In genomic region chr10:30502266-30503058, GRCh38 we compare ENCODE assay signal across 8 cellular contexts.
DNase-seq lines count a peak whose midpoint lies in the region; ATAC-seq, FAIRE-seq and TF ChIP-seq lines count a peak whose summit lies in the region.

No MANE protein-coding gene starts in this region.

- intact Hi-C loops in OCI-LY7 (cut with micrococcal nuclease; ENCODE audit: unreplicated experiment) = no loop called here

- H2AFZ ChIP-seq in OCI-LY7 (ENCODE audit: low read length) = peak overlapping the region; percentile 82

- CTCF ChIA-PET in OCI-LY7 (lab: Charles Lee; ENCODE audit: unreplicated experiment) = no interaction called here

- BruUV-seq in OCI-LY7 (replicated peaks; lab: Mats Ljungman, UMichigan) = no TSS peak

- no peak overlapping the region for H3K27ac ChIP-seq in OCI-LY7 (ENCODE audit: low read depth, low read length, poor library complexity, severe bottlenecking)

- peak overlapping the region; percentile 58 for H3K4me2 ChIP-seq in OCI-LY7 (ENCODE audit: low read length)

- peak overlapping the region; percentile 13 for H3K4me3 ChIP-seq in OCI-LY7 (ENCODE audit: low read depth, low read length, poor library complexity, severe bottlenecking)

- POLR2A ChIA-PET in OCI-LY7 (lab: Charles Lee) = interaction anchor here (1.4 to 1.7 kb wide), 2 partner anchors 9 to 47 kb away, joined by 3 to 4 read pairs; no protein-coding TSS in a partner anchor

- no peaks in the 10 kb centered on the region for H3K9me3 ChIP-seq in OCI-LY7 (ENCODE audit: low read length)

- DNase-seq in AG20443 (ENCODE audit: low spot score) = peak; percentile 73
- DNase-seq in OCI-LY7 (ENCODE audit: low spot score) = peak; percentile 59
- DNase-seq in fibroblast of peridontal ligament (ENCODE audit: extremely low read depth) = peak; percentile 4
- DNase-seq in urothelium cell line (ENCODE audit: low spot score) = no peak
- DNase-seq in NCI-H1417 treated with DMSO at 0.1 percent for 48 hours (lab: John Stamatoyannopoulos, UW) = no peak
- DNase-seq in NCI-H2227 (lab: John Stamatoyannopoulos, UW; ENCODE audit: unreplicated experiment) = no peak

- peaks cover 22% of the 10 kb centered on the region for H3K4me1 ChIP-seq in OCI-LY7 (ENCODE audit: insufficient read depth, low read length, poor library complexity, severe bottlenecking)

- FAIRE-seq in urothelium cell line (lab: Jason Lieb, UNC) = no peak

- TF ChIP-seq CTCF in OCI-LY7 (conservative IDR thresholded peaks at IDR 0.05; ENCODE audit: low read length) = no peak

- ATAC-seq in GM18517 (IDR thresholded peaks at IDR 0.05; ENCODE audit: unreplicated experiment) (peak; percentile 75), HG02938 (IDR thresholded peaks at IDR 0.05; ENCODE audit: unreplicated experiment) (peak; percentile 75)

- no peaks in the 10 kb centered on the region for H3K36me3 ChIP-seq in OCI-LY7 (ENCODE audit: insufficient read depth, low read length)

- no peaks in the 10 kb centered on the region for H4K20me1 ChIP-seq in OCI-LY7 (ENCODE audit: insufficient read depth, low read length)

- H3K79me2 ChIP-seq in OCI-LY7 (ENCODE audit: insufficient read depth, low read depth, low read length) = no peaks in the 10 kb centered on the region

- no peaks in the 10 kb centered on the region for H3K9me2 ChIP-seq in OCI-LY7 (ENCODE audit: insufficient read depth, low read length)

Comparison
In these comparisons a context has a peak if more than half of its experiments do, and no peak if none do; other contexts are left out.
1. DNase-seq: peak in AG20443 (single experiment), OCI-LY7 (single experiment) and fibroblast of peridontal ligament (single experiment); none in urothelium cell line (single experiment), NCI-H1417 treated with DMSO at 0.1 percent for 48 hours (single experiment) and NCI-H2227 (single experiment).